In genomic region chr2:229855116-229855515, GRCh38 we compare ENCODE assay signal across 22 cellular contexts.
"Had no signal": no experiment of that assay in that cellular context is flagged by ENCODE, and none has a peak within 500 bp of the region (broad histone marks: within the 10 kb centered on the region; RNA-seq: fewer than 3 reads in every experiment).

No MANE protein-coding gene starts in this region.

- DNase-seq: activated CD8-positive, alpha-beta memory T cell treated with anti-CD3 and anti-CD28 coated beads for 24 hours; activated CD8-positive, alpha-beta memory T cell treated with anti-CD3 and anti-CD28 coated beads, Interleukin-2, amount 50 U/mL, for 4 hours; activated T-cell treated with anti-CD3 and anti-CD28 coated beads, Interleukin-2, amount 50 U/mL, for 24 hours; colonic mucosa; dorsolateral prefrontal cortex; effector memory CD8-positive, alpha-beta T cell; foreskin fibroblast; kidney; lower lobe of right lung; naive B cell; ovary; right cardiac atrium; stimulated activated CD4-positive, alpha-beta T cell treated with anti-CD3 and anti-CD28 coated beads, Interleukin-4, amount 100 ng/mL, for 4 hours; stimulated activated naive CD8-positive, alpha-beta T cell treated with anti-CD3 and anti-CD28 coated beads, Interleukin-15, amount 100 ng/mL, for 72 hours; T1000; tibial artery had no signal

- H3K36me3 ChIP-seq: ovary had no signal

- H3K27me3 ChIP-seq: colonic mucosa, dorsolateral prefrontal cortex, ovary, tibial artery had no signal

- H3K4me3 Mint-ChIP-seq: activated T-cell treated with anti-CD3 and anti-CD28 coated beads, Interleukin-2, amount 50 U/mL, for 24 hours; activated T-helper 17 cell treated with anti-CD3 and anti-CD28 coated beads, Interleukin-2, amount 50 U/mL, for 72 hours; effector memory CD8-positive, alpha-beta T cell; naive B cell; stimulated activated naive CD8-positive, alpha-beta T cell treated with anti-CD3 and anti-CD28 coated beads, Interleukin-15, amount 100 ng/mL, for 72 hours; T-helper 1 cell treated with Interleukin-12 subunit alpha and Interleukin-12 subunit beta and Interleukin-4 antibody, amounts not matched to agents 30 μg/mL and 1 μg/mL, for 36 hours; WTC11 had no signal

- H3K9me3 Mint-ChIP-seq: activated naive CD4-positive, alpha-beta T cell treated with anti-CD3 and anti-CD28 coated beads, Interleukin-2, amount 50 U/mL, for 72 hours; activated T-cell treated with anti-CD3 and anti-CD28 coated beads, Interleukin-2, amount 50 U/mL, for 24 hours; activated T-helper 17 cell treated with anti-CD3 and anti-CD28 coated beads, Interleukin-2, amount 50 U/mL, for 72 hours; effector memory CD8-positive, alpha-beta T cell; naive B cell; stimulated activated naive CD8-positive, alpha-beta T cell treated with anti-CD3 and anti-CD28 coated beads, Interleukin-15, amount 100 ng/mL, for 72 hours; T-helper 1 cell treated with Interleukin-12 subunit alpha and Interleukin-12 subunit beta and Interleukin-4 antibody, amounts not matched to agents 30 μg/mL and 1 μg/mL, for 36 hours had no signal

- H3K4me1 Mint-ChIP-seq: WTC11 had no signal

- H3K4me1 ChIP-seq: colonic mucosa, prostate gland had no signal

- H3K4me3 ChIP-seq: colonic mucosa, dorsolateral prefrontal cortex, lower lobe of right lung, ovary, prostate gland, tibial artery had no signal

- ATAC-seq: activated naive CD4-positive, alpha-beta T cell treated with anti-CD3 and anti-CD28 coated beads, Interleukin-2, amount 50 U/mL, for 72 hours; activated T-helper 17 cell treated with anti-CD3 and anti-CD28 coated beads, Interleukin-2, amount 50 U/mL, for 72 hours; effector memory CD8-positive, alpha-beta T cell; left lobe of liver; lower lobe of right lung; right cardiac atrium; stimulated activated naive CD8-positive, alpha-beta T cell treated with anti-CD3 and anti-CD28 coated beads, Interleukin-15, amount 100 ng/mL, for 72 hours; WTC11 had no signal

- H3K27ac ChIP-seq: colonic mucosa, dorsolateral prefrontal cortex, lower lobe of right lung, ovary, prostate gland, tibial artery had no signal

- H3K27ac Mint-ChIP-seq: activated T-cell treated with anti-CD3 and anti-CD28 coated beads, Interleukin-2, amount 50 U/mL, for 24 hours; stimulated activated naive CD8-positive, alpha-beta T cell treated with anti-CD3 and anti-CD28 coated beads, Interleukin-15, amount 100 ng/mL, for 72 hours; T-helper 1 cell treated with Interleukin-12 subunit alpha and Interleukin-12 subunit beta and Interleukin-4 antibody, amounts not matched to agents 30 μg/mL and 1 μg/mL, for 36 hours; WTC11 had no signal

- H3K9me3 ChIP-seq: colonic mucosa, lower lobe of right lung, ovary, prostate gland, tibial artery had no signal
